Comparison of ENCODE assay signal across 19 cellular contexts in genomic region chr3:134836921-134837320, GRCh38.
"Had no signal": no experiment of that assay in that cellular context is flagged by ENCODE, and none has a peak within 500 bp of the region (broad histone marks: within the 10 kb centered on the region; RNA-seq: fewer than 3 reads in every experiment).

No MANE protein-coding gene starts in this region.

- DNase-seq: colonic mucosa; cortex of kidney; dermis blood vessel endothelial cell; dorsolateral prefrontal cortex; effector CD4-positive, alpha-beta T cell; effector memory CD4-positive, alpha-beta T cell; foreskin keratinocyte; glutamatergic neuron; head of caudate nucleus; heart right ventricle; hippocampal formation; left cardiac atrium; left lung; left ventricle myocardium superior; lower lobe of right lung; mesenchymal stem cell; mucosa of descending colon; naive B cell had no signal

- ATAC-seq: foreskin keratinocyte, gastroesophageal sphincter, heart right ventricle, left cardiac atrium, left lung, left ventricle myocardium superior, lower lobe of right lung, mucosa of descending colon had no signal
